ENCODE assay signal across 9 cellular contexts in the genomic region with DNA sequence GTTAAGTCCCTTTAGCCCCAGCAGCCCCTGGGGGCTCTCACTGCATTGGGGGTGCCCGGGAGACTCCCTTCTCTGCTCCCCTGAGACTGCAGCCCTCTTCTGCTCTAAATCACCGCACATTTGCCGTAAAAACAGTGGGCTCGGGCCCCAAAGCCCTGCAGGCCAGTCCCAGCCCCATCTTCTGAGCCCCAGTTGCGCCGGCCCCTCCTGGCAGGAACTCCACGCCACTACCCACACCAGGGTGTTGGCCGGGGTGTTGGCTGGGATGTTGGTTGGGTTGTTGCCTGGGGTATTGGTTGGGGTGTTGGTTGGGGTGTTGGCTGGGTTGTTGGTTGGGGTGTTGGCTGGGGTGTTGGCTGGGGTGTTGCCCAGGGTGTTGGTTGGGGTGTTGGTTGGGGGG. TPM values are rescaled to one million over a fixed set of nuclear protein-coding genes. Genes with fewer than 3 reads are reported as not detected.
"Had no signal": no experiment of that assay in that cellular context is flagged by ENCODE, and none has a peak within 500 bp of the region (broad histone marks: within the 10 kb centered on the region; RNA-seq: fewer than 3 reads in every experiment).

No MANE protein-coding gene starts in this region.

- DNase-seq: GM23248, GOT3, IMR-90, Kasumi-1, KG1 had no signal

- H3K4me3 ChIP-seq: GM23248, HAP-1, K562 had no signal

- ATAC-seq: HCT116, K562 had no signal

- H3K36me3 ChIP-seq: HAP-1 had no signal

- H3K27ac ChIP-seq: GM23248, HL-60 had no signal

- FAIRE-seq: K562 had no signal

RNA-seq across cellular contexts. Expression of a gene that starts 26.0 kb away (rescaled TPM):
- polyA plus RNA-seq: K562 had no signal
